ENCODE assay signal across 8 cellular contexts in genomic region chr1:113758631-113759340, GRCh38. TPM values are rescaled to one million over a fixed set of nuclear protein-coding genes. Genes with fewer than 3 reads are reported as not detected.
DNase-seq lines count a peak whose midpoint lies in the region; ATAC-seq and TF ChIP-seq lines count a peak whose summit lies in the region.

No MANE protein-coding gene starts in this region.

- H2AFZ ChIP-seq in PC-9, result peak overlapping the region; percentile 95

- H3K36me3 ChIP-seq in CD8-positive, alpha-beta memory T cell (ENCODE audit: insufficient read depth, low read length), result no peaks in the 10 kb centered on the region
- H3K36me3 ChIP-seq in PC-9 (ENCODE audit: low read depth), result peaks cover 8% of the 10 kb centered on the region; the same call in 1 of the 2 replicates
- peaks cover under 1 to 12% (median 5%) of the 10 kb centered on the region in 4 donors for H3K36me3 ChIP-seq in stomach

- POLR2A ChIA-PET in CD8-positive, alpha-beta memory T cell (lab: Charles Lee), result interaction anchor here (0.6 to 3.8 kb wide), 9 partner anchors 12 to 205 kb away, joined by 3 to 25 read pairs (median 6); partner anchors contain the start of gene RSBN1
- POLR2A ChIA-PET in PC-9 (lab: Charles Lee; ENCODE audit: unreplicated experiment), result interaction anchor here (0.6 to 1.0 kb wide), 4 partner anchors 53 to 957 kb away, joined by 5 to 9 read pairs (median 6); partner anchors contain the start of gene RSBN1

- H3K27ac Mint-ChIP-seq in CD8-positive, alpha-beta memory T cell, result peak overlapping the region; percentile 89 to 97 (median 96)
- H3K27ac Mint-ChIP-seq in activated T-helper 17 cell treated with anti-CD3 and anti-CD28 coated beads, Interleukin-2, amount 50 U/mL, for 72 hours, result peak overlapping the region; percentile 96
- peak overlapping the region; percentile 94 to 99 for H3K27ac Mint-ChIP-seq in natural killer cell treated with Interleukin-12 subunit alpha and Interleukin-12 subunit beta and Interleukin-15 and Interleukin-18, amount 100 ng/mL, for 72 hours

- H4K20me1 ChIP-seq in PC-9 (ENCODE audit: insufficient read depth), result no peaks in the 10 kb centered on the region

- DNase-seq in CD8-positive, alpha-beta memory T cell, result peak; percentile 41 to 76 (median 63)
- DNase-seq in PC-9, result peak; percentile 55 to 64
- peak; percentile 47 for DNase-seq in fibroblast of pulmonary artery (ENCODE audit: low read depth)
- DNase-seq in natural killer cell treated with Interleukin-12 subunit alpha and Interleukin-12 subunit beta and Interleukin-15 and Interleukin-18, amount 100 ng/mL, for 72 hours (ENCODE audit: low spot score), result peak; percentile 79
- peak; percentile 65 for DNase-seq in stomach

- no peaks in the 10 kb centered on the region for H3K9me2 ChIP-seq in PC-9 (ENCODE audit: insufficient read depth)

- peak overlapping the region; percentile 90 for H3K4me2 ChIP-seq in PC-9

- TF ChIP-seq POLR2A in stomach (IDR thresholded peaks at IDR 0.05), result no peak

- peaks cover 29 to 43% (median 42%) of the 10 kb centered on the region in 3 donors for H3K4me1 Mint-ChIP-seq in CD8-positive, alpha-beta memory T cell
- H3K4me1 Mint-ChIP-seq in activated T-helper 17 cell treated with anti-CD3 and anti-CD28 coated beads, Interleukin-2, amount 50 U/mL, for 72 hours, result peaks cover 17% of the 10 kb centered on the region
- H3K4me1 Mint-ChIP-seq in natural killer cell treated with Interleukin-12 subunit alpha and Interleukin-12 subunit beta and Interleukin-15 and Interleukin-18, amount 100 ng/mL, for 72 hours (ENCODE audit: low read depth in 2 of 2), result peaks cover 27 to 30% of the 10 kb centered on the region in 2 donors

- ATAC-seq in GM19395 (IDR thresholded peaks at IDR 0.05; ENCODE audit: unreplicated experiment) (peak; percentile 62), HG03460 (IDR thresholded peaks at IDR 0.05; ENCODE audit: unreplicated experiment) (peak; percentile 63)
- ATAC-seq in activated T-helper 17 cell treated with anti-CD3 and anti-CD28 coated beads, Interleukin-2, amount 50 U/mL, for 72 hours (replicated peaks), result peak; percentile 69
- ATAC-seq in natural killer cell treated with Interleukin-12 subunit alpha and Interleukin-12 subunit beta and Interleukin-15 and Interleukin-18, amount 100 ng/mL, for 72 hours, result peak; percentile 81 to 87

- peak overlapping the region; percentile 91 to 96 (median 93) for H3K4me3 Mint-ChIP-seq in CD8-positive, alpha-beta memory T cell
- peak overlapping the region; percentile 95 for H3K4me3 Mint-ChIP-seq in activated T-helper 17 cell treated with anti-CD3 and anti-CD28 coated beads, Interleukin-2, amount 50 U/mL, for 72 hours
- H3K4me3 Mint-ChIP-seq in natural killer cell treated with Interleukin-12 subunit alpha and Interleukin-12 subunit beta and Interleukin-15 and Interleukin-18, amount 100 ng/mL, for 72 hours, result peak overlapping the region; percentile 87

- intact Hi-C loops in PC-9 (cut with micrococcal nuclease; ENCODE audit: unreplicated experiment) (loop anchor here (1.0 to 2.0 kb wide), 2 partner anchors 54 to 147 kb away; partner anchors contain the start of genes DCLRE1B and RSBN1), stomach (cut with DNase I; ENCODE audit: low total_unique reads) (no loop called here)

- H3K27me3 Mint-ChIP-seq in CD8-positive, alpha-beta memory T cell, result no peaks in the 10 kb centered on the region
- H3K27me3 Mint-ChIP-seq in activated T-helper 17 cell treated with anti-CD3 and anti-CD28 coated beads, Interleukin-2, amount 50 U/mL, for 72 hours, result no peaks in the 10 kb centered on the region
- no peaks in the 10 kb centered on the region for H3K27me3 Mint-ChIP-seq in natural killer cell treated with Interleukin-12 subunit alpha and Interleukin-12 subunit beta and Interleukin-15 and Interleukin-18, amount 100 ng/mL, for 72 hours

- no peaks in the 10 kb centered on the region for H3K9me3 ChIP-seq in CD8-positive, alpha-beta memory T cell (ENCODE audit: low read length)
- no peaks in the 10 kb centered on the region for H3K9me3 ChIP-seq in PC-9 (ENCODE audit: insufficient read depth, low read depth)
- no peaks in the 10 kb centered on the region for H3K9me3 ChIP-seq in stomach

- TSS peak; percentile 32 for BruUV-seq in PC-9 (replicated peaks; lab: Mats Ljungman, UMichigan)

- H3K27ac ChIP-seq in CD8-positive, alpha-beta memory T cell (ENCODE audit: low read depth, low read length), result peak overlapping the region; percentile 90
- peak overlapping the region; percentile 78 for H3K27ac ChIP-seq in PC-9
- H3K27ac ChIP-seq in stomach, result peak overlapping the region; percentile 93 to 98 (median 95)

- H3K27me3 ChIP-seq in CD8-positive, alpha-beta memory T cell (ENCODE audit: insufficient read depth, low read length, poor library complexity, severe bottlenecking), result no peaks in the 10 kb centered on the region
- no peaks in the 10 kb centered on the region for H3K27me3 ChIP-seq in PC-9 (ENCODE audit: insufficient read depth, low read depth)
- H3K27me3 ChIP-seq in stomach, result no peaks in the 10 kb centered on the region

- no peaks in the 10 kb centered on the region for H3K9me3 Mint-ChIP-seq in CD8-positive, alpha-beta memory T cell
- no peaks in the 10 kb centered on the region for H3K9me3 Mint-ChIP-seq in activated T-helper 17 cell treated with anti-CD3 and anti-CD28 coated beads, Interleukin-2, amount 50 U/mL, for 72 hours
- no peaks in the 10 kb centered on the region for H3K9me3 Mint-ChIP-seq in natural killer cell treated with Interleukin-12 subunit alpha and Interleukin-12 subunit beta and Interleukin-15 and Interleukin-18, amount 100 ng/mL, for 72 hours

- peak overlapping the region; percentile 76 for H3K4me3 ChIP-seq in CD8-positive, alpha-beta memory T cell (ENCODE audit: low read length)
- H3K4me3 ChIP-seq in PC-9 (peak overlapping the region; percentile 99), fibroblast of pulmonary artery (replicated peaks; ENCODE audit: low read depth, low read length) (peak overlapping the region; percentile 88), stomach (peak overlapping the region; percentile 73 to 93 (median 86))

- peaks cover 0 to 22% (median 3%) of the 10 kb centered on the region in 3 donors for H3K36me3 Mint-ChIP-seq in CD8-positive, alpha-beta memory T cell
- peaks cover 46% of the 10 kb centered on the region for H3K36me3 Mint-ChIP-seq in activated T-helper 17 cell treated with anti-CD3 and anti-CD28 coated beads, Interleukin-2, amount 50 U/mL, for 72 hours (ENCODE audit: low read depth)
- peaks cover 6% of the 10 kb centered on the region for H3K36me3 Mint-ChIP-seq in natural killer cell treated with Interleukin-12 subunit alpha and Interleukin-12 subunit beta and Interleukin-15 and Interleukin-18, amount 100 ng/mL, for 72 hours

- WGBS in stomach, 5 donors, result 0 to 1% (median 0%) methylated on average over 33 to 57 of the region's 57 CpGs

- TF ChIP-seq EP300 in stomach (IDR thresholded peaks at IDR 0.05), result no peak

- H3K4me1 ChIP-seq in CD8-positive, alpha-beta memory T cell (ENCODE audit: insufficient read depth, low read length), result peaks cover 10% of the 10 kb centered on the region
- H3K4me1 ChIP-seq in PC-9 (replicated peaks; ENCODE audit: insufficient read depth) (peaks cover 17% of the 10 kb centered on the region), stomach (peaks cover 4 to 39% (median 20%) of the 10 kb centered on the region in 4 donors)

- CTCF ChIA-PET in CD8-positive, alpha-beta memory T cell (lab: Charles Lee), result interaction anchor here (1.0 to 2.8 kb wide), 11 partner anchors 13 to 686 kb away, joined by 3 to 14 read pairs (median 4); partner anchors contain the start of genes AP4B1, DCLRE1B, HIPK1 and LRIG2
- CTCF ChIA-PET in PC-9 (lab: Charles Lee), result interaction anchor here (0.7 kb wide), 1 partner anchor 146 kb away, joined by 14 read pairs; the partner anchor contains the start of gene AP4B1

- H3K79me2 ChIP-seq in PC-9 (ENCODE audit: low read depth), result peaks cover 30% of the 10 kb centered on the region

- peaks cover 48% of the 10 kb centered on the region for H3F3A ChIP-seq in PC-9 (ENCODE audit: insufficient read depth, low read depth)

- TF ChIP-seq CTCF in PC-9 (conservative IDR thresholded peaks at IDR 0.05) (no peak), fibroblast of pulmonary artery (IDR thresholded peaks at IDR 0.05; ENCODE audit: low read length, missing control alignments) (no peak), stomach (IDR thresholded peaks at IDR 0.05) (no peak)

RNA-seq across cellular contexts. Expression of gene PHTF1, which starts 0.5 kb away (rescaled TPM):
- total RNA-seq in CD8-positive, alpha-beta memory T cell, result 10 to 100 TPM; 17.5 to 17.8 TPM
- 14.5 TPM for polyA plus RNA-seq in CD8-positive, alpha-beta memory T cell
- 46.2 and 61.2 TPM in 2 replicates for total RNA-seq in PC-9 (2021)
- total RNA-seq in activated T-helper 17 cell treated with anti-CD3 and anti-CD28 coated beads, Interleukin-2, amount 50 U/mL, for 72 hours, result 10 to 100 TPM; 19.5 to 24.8 TPM
- 10 to 100 TPM; 29.0 to 44.0 TPM for total RNA-seq in natural killer cell treated with Interleukin-12 subunit alpha and Interleukin-12 subunit beta and Interleukin-15 and Interleukin-18, amount 100 ng/mL, for 72 hours
- 10 to 100 TPM in 4 of 5 donors, 1 to 10 TPM in 1; 7.0 to 48.2 (median 38.2) TPM for total RNA-seq in stomach
- polyA plus RNA-seq in stomach, result 1 to 10 TPM; 3.9 to 8.2 (median 8.2) TPM

RNA-seq across cellular contexts. Expression of gene RSBN1, which starts 53.5 kb away (rescaled TPM):
- 10 to 100 TPM; 18.5 to 19.2 TPM for total RNA-seq in CD8-positive, alpha-beta memory T cell
- polyA plus RNA-seq in CD8-positive, alpha-beta memory T cell, result 44.5 TPM
- total RNA-seq in PC-9 (2021) (11.3 and 12.3 TPM in 2 replicates), stomach (10 to 100 TPM; 10.7 to 58.9 (median 27.5) TPM)
- 10 to 100 TPM; 22.2 to 47.4 TPM for total RNA-seq in activated T-helper 17 cell treated with anti-CD3 and anti-CD28 coated beads, Interleukin-2, amount 50 U/mL, for 72 hours
- total RNA-seq in natural killer cell treated with Interleukin-12 subunit alpha and Interleukin-12 subunit beta and Interleukin-15 and Interleukin-18, amount 100 ng/mL, for 72 hours, result 10 to 100 TPM; 18.7 to 27.7 TPM
- polyA plus RNA-seq in stomach, result 1 to 10 TPM; 2.8 to 4.1 (median 3.5) TPM

Comparison
In these comparisons a context has a peak if more than half of its experiments do, and no peak if none do; other contexts are left out.
1. Peak in every context shown above with its lines: DNase-seq, ATAC-seq, H3K4me3 ChIP-seq and H3K27ac ChIP-seq.